11 cellular contexts compared by ENCODE assay signal in genomic region chr18:36352384-36352783, GRCh38. TPM values are rescaled to one million over a fixed set of nuclear protein-coding genes. Genes with fewer than 3 reads are reported as not detected.
A peak's percentile ranks its signal among the peaks of the same experiment; 100 is the strongest.
DNase-seq lines count a peak whose midpoint lies in the region; ATAC-seq and TF ChIP-seq lines count a peak whose summit lies in the region.
"Had no signal": no experiment of that assay in that cellular context is flagged by ENCODE, and none has a peak within 500 bp of the region (broad histone marks: within the 10 kb centered on the region; RNA-seq: fewer than 3 reads in every experiment).

No MANE protein-coding gene starts in this region.

- peaks cover 0 to 8% (median 0%) of the 10 kb centered on the region in 4 donors for H3K4me1 ChIP-seq in sigmoid colon

- peaks cover 5% of the 10 kb centered on the region; the same call in 1 of the 2 replicates for H3K36me3 Mint-ChIP-seq in HFFc6 (ENCODE audit: low read depth)
- no peaks in the 10 kb centered on the region for H3K36me3 Mint-ChIP-seq in effector memory CD8-positive, alpha-beta T cell (ENCODE audit: insufficient read depth)
- H3K36me3 Mint-ChIP-seq in activated CD4-positive, alpha-beta T cell treated with anti-CD3 and anti-CD28 coated beads, Interleukin-2, amount 10 ng/mL, durations not matched to agents 24 days and 14 days (ENCODE audit: low read depth) = no peaks in the 10 kb centered on the region

- ATAC-seq in HG03039 (IDR thresholded peaks at IDR 0.05; ENCODE audit: unreplicated experiment) = no peak
- no peak for ATAC-seq in effector memory CD8-positive, alpha-beta T cell (replicated peaks)

- H3K9me3 Mint-ChIP-seq in HFFc6 = no peaks in the 10 kb centered on the region
- no peaks in the 10 kb centered on the region for H3K9me3 Mint-ChIP-seq in effector memory CD8-positive, alpha-beta T cell
- H3K9me3 Mint-ChIP-seq in activated CD4-positive, alpha-beta T cell treated with anti-CD3 and anti-CD28 coated beads, Interleukin-2, amount 10 ng/mL, durations not matched to agents 24 days and 14 days = no peaks in the 10 kb centered on the region

- H3K27ac ChIP-seq in AG04450 (ENCODE audit: low read depth, low read length) = no peak overlapping the region
- H3K27ac ChIP-seq in sigmoid colon = no peak overlapping the region
- H3K27ac ChIP-seq: PC-9 had no signal

- H3K27me3 Mint-ChIP-seq in HFFc6 (ENCODE audit: insufficient read depth) = no peaks in the 10 kb centered on the region; the same call in none of the 2 replicates
- peaks cover 40 to 57% of the 10 kb centered on the region in 2 donors for H3K27me3 Mint-ChIP-seq in effector memory CD8-positive, alpha-beta T cell
- H3K27me3 Mint-ChIP-seq in activated CD4-positive, alpha-beta T cell treated with anti-CD3 and anti-CD28 coated beads, Interleukin-2, amount 10 ng/mL, durations not matched to agents 24 days and 14 days = peaks cover 5% of the 10 kb centered on the region

- 72 to 79% methylated on average over 3 of the region's 3 CpGs for WGBS in sigmoid colon, 2 donors

- H3K36me3 ChIP-seq in kidney epithelial cell (ENCODE audit: control insufficient read depth, insufficient read depth, low read length) = peaks cover 3% of the 10 kb centered on the region
- no peaks in the 10 kb centered on the region for H3K36me3 ChIP-seq in sigmoid colon

- peaks cover 87% of the 10 kb centered on the region for H3K4me1 Mint-ChIP-seq in HFFc6 (ENCODE audit: low read depth)
- no peaks in the 10 kb centered on the region for H3K4me1 Mint-ChIP-seq in effector memory CD8-positive, alpha-beta T cell (ENCODE audit: low read depth in 2 of 2)
- H3K4me1 Mint-ChIP-seq in activated CD4-positive, alpha-beta T cell treated with anti-CD3 and anti-CD28 coated beads, Interleukin-2, amount 10 ng/mL, durations not matched to agents 24 days and 14 days = no peaks in the 10 kb centered on the region

- intact Hi-C loops in sigmoid colon (cut with DNase I) = no loop called here
- intact Hi-C loops in activated CD4-positive, alpha-beta T cell treated with anti-CD3 and anti-CD28 coated beads, Interleukin-2, amount 10 ng/mL, durations not matched to agents 24 days and 14 days (cut with micrococcal nuclease) = no loop called here

- POLR2A ChIA-PET in AG04450 (lab: Yijun Ruan, JAX) = no interaction called here

- TF ChIP-seq CTCF in AG04450 (IDR thresholded peaks at IDR 0.05; ENCODE audit: low read depth, low read length) (no peak), HFFc6 (IDR thresholded peaks at IDR 0.05) (no peak), astrocyte of the spinal cord (IDR thresholded peaks at IDR 0.05; ENCODE audit: low read depth, low read length) (no peak), kidney epithelial cell (IDR thresholded peaks at IDR 0.05; ENCODE audit: insufficient read depth, low read length, poor library complexity, severe bottlenecking) (no peak), sigmoid colon (IDR thresholded peaks at IDR 0.05) (no peak)

- no peaks in the 10 kb centered on the region for H3K27me3 ChIP-seq in AG04450 (ENCODE audit: control insufficient read depth, insufficient read depth, low read length)
- no peaks in the 10 kb centered on the region for H3K27me3 ChIP-seq in kidney epithelial cell (ENCODE audit: control insufficient read depth, insufficient read depth, low read length)
- H3K27me3 ChIP-seq in sigmoid colon = no peaks in the 10 kb centered on the region

- peak; percentile 80 for DNase-seq in AG04450 (ENCODE audit: low read depth, low spot score)
- DNase-seq in HFFc6 = peak; percentile 91
- peak; percentile 90 for DNase-seq in astrocyte of the spinal cord (ENCODE audit: low read depth, low spot score)
- DNase-seq in kidney epithelial cell (ENCODE audit: low read depth) = peak; percentile 88
- no peak for DNase-seq in sigmoid colon
- DNase-seq in effector memory CD8-positive, alpha-beta T cell = no peak
- DNase-seq in activated CD4-positive, alpha-beta T cell treated with anti-CD3 and anti-CD28 coated beads, Interleukin-2, amount 10 ng/mL, durations not matched to agents 24 days and 14 days = no peak
- DNase-seq: activated CD4-positive, alpha-beta T cell treated with anti-CD3 and anti-CD28 coated beads, Interleukin-2, amount 50 U/mL, for 1 hour; COR-L47 had no signal

- TF ChIP-seq EP300 in sigmoid colon (IDR thresholded peaks at IDR 0.05) = no peak

- H3K4me3 ChIP-seq in AG04450 (ENCODE audit: low read depth, low read length) = no peak overlapping the region
- H3K4me3 ChIP-seq in astrocyte of the spinal cord (ENCODE audit: low read depth, low read length) = no peak overlapping the region
- H3K4me3 ChIP-seq in kidney epithelial cell (ENCODE audit: low read depth, low read length) = no peak overlapping the region
- no peak overlapping the region for H3K4me3 ChIP-seq in sigmoid colon
- H3K4me3 ChIP-seq: PC-9 had no signal

- no peak for TF ChIP-seq POLR2A in sigmoid colon (IDR thresholded peaks at IDR 0.05)

- H3K4me3 Mint-ChIP-seq in HFFc6 = peak overlapping the region; percentile 58
- no peak overlapping the region for H3K4me3 Mint-ChIP-seq in effector memory CD8-positive, alpha-beta T cell
- H3K4me3 Mint-ChIP-seq in activated CD4-positive, alpha-beta T cell treated with anti-CD3 and anti-CD28 coated beads, Interleukin-2, amount 10 ng/mL, durations not matched to agents 24 days and 14 days = no peak overlapping the region

- CTCF ChIA-PET in AG04450 (lab: Charles Lee) = no interaction called here

- H3K9me3 ChIP-seq in AG04450 (ENCODE audit: control insufficient read depth, insufficient read depth, low read length) = peaks cover 5% of the 10 kb centered on the region; the same call in 1 of the 2 replicates
- H3K9me3 ChIP-seq in sigmoid colon = peaks cover 0 to 3% (median 0%) of the 10 kb centered on the region in 4 donors

- in situ Hi-C loops in astrocyte of the spinal cord (cut with HindIII; ENCODE audit: low sequenced_read_pairs) = no loop called here

- peak overlapping the region; percentile 70 for H3K27ac Mint-ChIP-seq in HFFc6
- H3K27ac Mint-ChIP-seq in effector memory CD8-positive, alpha-beta T cell = no peak overlapping the region
- no peak overlapping the region for H3K27ac Mint-ChIP-seq in activated CD4-positive, alpha-beta T cell treated with anti-CD3 and anti-CD28 coated beads, Interleukin-2, amount 10 ng/mL, durations not matched to agents 24 days and 14 days

RNA-seq across cellular contexts. Expression of gene FHOD3, which starts 54.9 kb away (rescaled TPM):
- 41.1 and 50.3 TPM in 2 replicates for polyA plus RNA-seq in AG04450 (2011; rRNA removed)
- polyA minus RNA-seq in AG04450 (2011; rRNA and poly(A)+ RNA removed) = 51.0 and 58.7 TPM in 2 replicates
- total RNA-seq in HFFc6 (2021; fragmentation: NEBNext Ultra II Directional; extraction: Animal tissue kit (Norgen Biotek cat#: 25700)) = 10 to 100 TPM; 32.8 to 67.6 (median 61.4) TPM
- total RNA-seq in kidney epithelial cell = 47.2 and 57.3 TPM in 2 replicates
- 10 to 100 TPM in 3 of 4 donors, 1 to 10 TPM in 1; 9.5 to 24.9 (median 18.8) TPM for total RNA-seq in sigmoid colon
- polyA plus RNA-seq in sigmoid colon = 1 to 10 TPM; 1.2 to 5.6 (median 1.2) TPM
- not detected in 2 replicates for total RNA-seq in activated CD4-positive, alpha-beta T cell treated with anti-CD3 and anti-CD28 coated beads, Interleukin-2, amount 10 ng/mL, durations not matched to agents 24 days and 14 days

Comparison
In these comparisons a context has a peak if more than half of its experiments do, and no peak if none do; other contexts are left out.
1. DNase-seq: peak in AG04450 (single experiment), HFFc6 (single experiment), astrocyte of the spinal cord (single experiment) and kidney epithelial cell (single experiment); none in sigmoid colon (single experiment), effector memory CD8-positive, alpha-beta T cell (0 of 3) and activated CD4-positive, alpha-beta T cell treated with anti-CD3 and anti-CD28 coated beads, Interleukin-2, amount 10 ng/mL, durations not matched to agents 24 days and 14 days (single experiment).
2. RNA of gene FHOD3, which starts 54.9 kb away (total RNA-seq): 32.8 to 67.6 TPM in HFFc6, 47.2 to 57.3 TPM in kidney epithelial cell and 9.5 to 24.9 TPM in sigmoid colon; not detected in activated CD4-positive, alpha-beta T cell treated with anti-CD3 and anti-CD28 coated beads, Interleukin-2, amount 10 ng/mL, durations not matched to agents 24 days and 14 days; every median in the first group is over 10 times any median in the second.